ENCODE assay signal across 22 cellular contexts in genomic region chr20:31549513-31549880, GRCh38. TPM values are rescaled to one million over a fixed set of nuclear protein-coding genes. Genes with fewer than 3 reads are reported as not detected.
A peak's percentile ranks its signal among the peaks of the same experiment; 100 is the strongest.
DNase-seq lines count a peak whose midpoint lies in the region; ATAC-seq and TF ChIP-seq lines count a peak whose summit lies in the region.
"Had no signal": no experiment of that assay in that cellular context is flagged by ENCODE, and none has a peak within 500 bp of the region (broad histone marks: within the 10 kb centered on the region; RNA-seq: fewer than 3 reads in every experiment).

No MANE protein-coding gene starts in this region.

- peak overlapping the region; percentile 90 for H3K4me3 Mint-ChIP-seq in activated T-cell treated with anti-CD3 and anti-CD28 coated beads, Interleukin-2, amount 50 U/mL, for 24 hours
- H3K4me3 Mint-ChIP-seq in central memory CD8-positive, alpha-beta T cell, result no peak overlapping the region
- H3K4me3 Mint-ChIP-seq: activated B cell treated with CpG ODN at 0.5 μM for 24 hours; activated naive CD8-positive, alpha-beta T cell treated with anti-CD3 and anti-CD28 coated beads, Interleukin-2, amount 10 ng/mL, durations not matched to agents 7 days and 5 days had no signal

- H3K9ac ChIP-seq in IMR-90 (ENCODE audit: low read depth, low read length), result no peak overlapping the region

- in situ Hi-C loops in IMR-90 (cut with MboI; ENCODE audit: low sequenced_read_pairs), result no loop called here

- ATAC-seq in IMR-90 (ENCODE audit: low read depth), result no peak
- no peak for ATAC-seq in central memory CD8-positive, alpha-beta T cell (replicated peaks; ENCODE audit: extremely low read depth, poor library complexity, severe bottlenecking)
- ATAC-seq: Right ventricle myocardium inferior; stimulated activated naive B cell treated with anti-CD40 and anti-IgM and Interleukin-4, amounts not matched to agents 10 μg/mL and 1 μg/mL and 100 μg/mL, for 72 hours; T-cell had no signal

- peaks cover 50% of the 10 kb centered on the region for H3K79me2 ChIP-seq in osteoblast (ENCODE audit: insufficient read depth, low read length)

- H3K4me3 ChIP-seq in IMR-90 (ENCODE audit: insufficient read depth, low read depth, low read length), result no peak overlapping the region
- no peak overlapping the region for H3K4me3 ChIP-seq in osteoblast (ENCODE audit: insufficient read depth, low read length)
- H3K4me3 ChIP-seq: A549, cardiac muscle cell, heart right ventricle, MG63, upper lobe of left lung had no signal

- CTCF ChIA-PET in IMR-90 (lab: Yijun Ruan, JAX), result no interaction called here
- CTCF ChIA-PET in HEK293T (lab: Yijun Ruan, JAX), result interaction anchor here (1.3 kb wide), 1 partner anchor 63 kb away, joined by 5 read pairs; no protein-coding TSS in a partner anchor

- TF ChIP-seq POLR2A in IMR-90 (IDR thresholded peaks at IDR 0.05; ENCODE audit: low read depth, low read length), result no peak

- H2BK20ac ChIP-seq in IMR-90 (ENCODE audit: low read depth, low read length), result no peak overlapping the region

- H3K9me3 ChIP-seq in IMR-90 (ENCODE audit: control insufficient read depth, insufficient read depth, low read length) (no peaks in the 10 kb centered on the region), osteoblast (ENCODE audit: low read depth, low read length) (no peaks in the 10 kb centered on the region)
- H3K9me3 ChIP-seq: A549, heart right ventricle, MG63, upper lobe of left lung had no signal

- H3K36me3 ChIP-seq in IMR-90 (ENCODE audit: control insufficient read depth, insufficient read depth, low read length) (peaks cover 54% of the 10 kb centered on the region), osteoblast (ENCODE audit: insufficient read depth, low read length) (peaks cover 76% of the 10 kb centered on the region)

- H3K23ac ChIP-seq in IMR-90 (ENCODE audit: low read depth, low read length), result no peak overlapping the region

- H3K27ac ChIP-seq in IMR-90 (ENCODE audit: insufficient read depth, low read length) (no peak overlapping the region), osteoblast (ENCODE audit: low read depth, low read length) (peak overlapping the region; percentile 4)
- H3K27ac ChIP-seq: A549, cardiac muscle cell, heart right ventricle, upper lobe of left lung had no signal

- TF ChIP-seq RAD21 in IMR-90 (IDR thresholded peaks at IDR 0.05; ENCODE audit: low read length), result no peak

- H2AFZ ChIP-seq in IMR-90 (replicated peaks; ENCODE audit: low read length, poor library complexity) (no peak overlapping the region), osteoblast (ENCODE audit: low read length) (no peak overlapping the region)

- H3K56ac ChIP-seq in IMR-90 (ENCODE audit: extremely low read depth, insufficient read depth, low read length), result no peak overlapping the region

- no peaks in the 10 kb centered on the region for H3K27me3 ChIP-seq in IMR-90 (ENCODE audit: control insufficient read depth, insufficient read depth, low read length)
- no peaks in the 10 kb centered on the region for H3K27me3 ChIP-seq in osteoblast (ENCODE audit: insufficient read depth, low read length)
- H3K27me3 ChIP-seq: cardiac muscle cell, heart right ventricle, MG63, upper lobe of left lung had no signal

- H3K4me2 ChIP-seq in IMR-90 (ENCODE audit: low read depth, low read length) (no peak overlapping the region), osteoblast (ENCODE audit: insufficient read depth, low read length) (no peak overlapping the region)
- H3K4me2 ChIP-seq: A549 had no signal

- no peak overlapping the region for H3K14ac ChIP-seq in IMR-90 (replicated peaks; ENCODE audit: low read depth, low read length)

- H3K4me1 Mint-ChIP-seq in activated T-cell treated with anti-CD3 and anti-CD28 coated beads, Interleukin-2, amount 50 U/mL, for 24 hours (ENCODE audit: low read depth), result peaks cover 22% of the 10 kb centered on the region
- peaks cover 22% of the 10 kb centered on the region for H3K4me1 Mint-ChIP-seq in central memory CD8-positive, alpha-beta T cell

- BruUV-seq in IMR-90 (replicated peaks; lab: Mats Ljungman, UMichigan), result no TSS peak

- H4K20me1 ChIP-seq in IMR-90 (ENCODE audit: insufficient read depth, low read length) (0 out of 2 replicates have a peak, but pooled peaks cover 6% of the 10 kb centered on the region), osteoblast (ENCODE audit: insufficient read depth, low read length) (peaks cover 6% of the 10 kb centered on the region)

- WGBS in IMR-90 (ENCODE audit: extremely low coverage in 2 of 2, insufficient read length in 1 of 2), 2 experiments, result 100% methylated on average over 2 of the region's 5 CpGs; no CpG with 5 or more reads in 1 of the 2 experiments

- H3K9me3 Mint-ChIP-seq in activated T-cell treated with anti-CD3 and anti-CD28 coated beads, Interleukin-2, amount 50 U/mL, for 24 hours, result no peaks in the 10 kb centered on the region
- H3K9me3 Mint-ChIP-seq in central memory CD8-positive, alpha-beta T cell, result no peaks in the 10 kb centered on the region
- H3K9me3 Mint-ChIP-seq: activated B cell treated with CpG ODN at 0.5 μM for 24 hours; activated naive CD8-positive, alpha-beta T cell treated with anti-CD3 and anti-CD28 coated beads, Interleukin-2, amount 10 ng/mL, durations not matched to agents 7 days and 5 days; stimulated activated naive B cell treated with anti-CD40 and anti-IgM and Interleukin-4, amounts not matched to agents 10 μg/mL and 1 μg/mL and 100 μg/mL, for 72 hours; T-cell had no signal

- peaks cover 5% of the 10 kb centered on the region for H3K4me1 ChIP-seq in IMR-90 (ENCODE audit: control insufficient read depth, insufficient read depth, low read length)
- H3K4me1 ChIP-seq in osteoblast (ENCODE audit: insufficient read depth, low read length), result peaks cover 31% of the 10 kb centered on the region
- H3K4me1 ChIP-seq: A549 had no signal

- no peak for DNase-seq in activated T-cell treated with anti-CD3 and anti-CD28 coated beads, Interleukin-2, amount 50 U/mL, for 24 hours
- no peak for DNase-seq in activated T-cell treated with anti-CD3 and anti-CD28 coated beads, Interleukin-2, amount 50 U/mL, for 48 hours
- DNase-seq in IMR-90, result no peak
- no peak for DNase-seq in central memory CD8-positive, alpha-beta T cell (ENCODE audit: low spot score in 2 of 2)
- peak; percentile 3 for DNase-seq in osteoblast (ENCODE audit: insufficient read length, low spot score, missing footprints)
- no peak for DNase-seq in NCI-H2196 (lab: John Stamatoyannopoulos, UW; ENCODE audit: unreplicated experiment)
- no peak for DNase-seq in LoVo (ENCODE audit: low spot score)
- no peak for DNase-seq in HEK293T (ENCODE audit: extremely low spot score)
- DNase-seq: activated B cell treated with CpG ODN at 0.5 μM for 24 hours; activated naive CD8-positive, alpha-beta T cell treated with anti-CD3 and anti-CD28 coated beads, Interleukin-2, amount 10 ng/mL, durations not matched to agents 7 days and 5 days; COR-L47; heart right ventricle; mesendoderm; MG63; NCI-H1694 treated with DMSO at 0.1 percent for 48 hours; NCI-H446; stimulated activated naive B cell treated with anti-CD40 and anti-IgM and Interleukin-4, amounts not matched to agents 10 μg/mL and 1 μg/mL and 100 μg/mL, for 72 hours; T-cell; upper lobe of left lung had no signal

- H3K18ac ChIP-seq in IMR-90 (ENCODE audit: low read depth, low read length), result no peak overlapping the region

- no peak overlapping the region for H2AK5ac ChIP-seq in IMR-90 (ENCODE audit: low read depth, low read length)

- peaks cover 92% of the 10 kb centered on the region for H3K36me3 Mint-ChIP-seq in activated T-cell treated with anti-CD3 and anti-CD28 coated beads, Interleukin-2, amount 50 U/mL, for 24 hours (ENCODE audit: low read depth)
- peaks cover 42% of the 10 kb centered on the region for H3K36me3 Mint-ChIP-seq in central memory CD8-positive, alpha-beta T cell (ENCODE audit: insufficient read depth)

- dilution Hi-C loops in IMR-90 (cut with HindIII; ENCODE audit: low sequenced_read_pairs, unreplicated experiment), result no loop called here

- H2BK5ac ChIP-seq in IMR-90 (ENCODE audit: low read depth, low read length, poor library complexity, severe bottlenecking), result no peak overlapping the region

- no peak overlapping the region for H2BK120ac ChIP-seq in IMR-90 (ENCODE audit: low read depth, low read length)

- peaks cover 35 to 66% of the 10 kb centered on the region in 2 experiments for H3K79me1 ChIP-seq in IMR-90 (ENCODE audit: low read depth in 1 of 2, low read length in 2 of 2)

- no peaks in the 10 kb centered on the region for H3K27me3 Mint-ChIP-seq in activated T-cell treated with anti-CD3 and anti-CD28 coated beads, Interleukin-2, amount 50 U/mL, for 24 hours
- H3K27me3 Mint-ChIP-seq in central memory CD8-positive, alpha-beta T cell, result no peaks in the 10 kb centered on the region
- H3K27me3 Mint-ChIP-seq: activated B cell treated with CpG ODN at 0.5 μM for 24 hours; activated naive CD8-positive, alpha-beta T cell treated with anti-CD3 and anti-CD28 coated beads, Interleukin-2, amount 10 ng/mL, durations not matched to agents 7 days and 5 days; stimulated activated naive B cell treated with anti-CD40 and anti-IgM and Interleukin-4, amounts not matched to agents 10 μg/mL and 1 μg/mL and 100 μg/mL, for 72 hours; T-cell had no signal

- no peak overlapping the region for H4K8ac ChIP-seq in IMR-90 (ENCODE audit: low read depth in 2 of 2, low read length in 2 of 2)

- intact Hi-C loops in IMR-90 (cut with micrococcal nuclease), result no loop called here

- peak overlapping the region; percentile 6 for H2AK9ac ChIP-seq in IMR-90 (replicated peaks; ENCODE audit: low read depth, low read length, poor library complexity)

- no peak overlapping the region for H3K4ac ChIP-seq in IMR-90 (ENCODE audit: low read depth, low read length)

- H4K91ac ChIP-seq in IMR-90 (ENCODE audit: insufficient read depth, low read depth, low read length), result no peak overlapping the region; the same call in 1 of the 2 replicates

- no peak for TF ChIP-seq CTCF in IMR-90 (conservative IDR thresholded peaks at IDR 0.05; ENCODE audit: low read depth, low read length)
- no peak for TF ChIP-seq CTCF in osteoblast (IDR thresholded peaks at IDR 0.05; ENCODE audit: extremely low read depth, low read depth, low read length)

- peak overlapping the region; percentile 96 for H3K27ac Mint-ChIP-seq in activated T-cell treated with anti-CD3 and anti-CD28 coated beads, Interleukin-2, amount 50 U/mL, for 24 hours
- H3K27ac Mint-ChIP-seq in central memory CD8-positive, alpha-beta T cell (ENCODE audit: low read depth), result peak overlapping the region; percentile 96
- H3K27ac Mint-ChIP-seq: activated B cell treated with CpG ODN at 0.5 μM for 24 hours had no signal

- POLR2A ChIA-PET in IMR-90 (lab: Charles Lee; ENCODE audit: unreplicated experiment) (no interaction called here), HEK293T (lab: Yijun Ruan, JAX) (no interaction called here)

- H3K9me1 ChIP-seq in IMR-90 (ENCODE audit: insufficient read depth, low read length), result peaks cover 13% of the 10 kb centered on the region

- H4K5ac ChIP-seq in IMR-90 (ENCODE audit: low read depth, low read length), result no peak overlapping the region

- no peak overlapping the region for H2BK15ac ChIP-seq in IMR-90 (ENCODE audit: low read depth, low read length)

RNA-seq across cellular contexts. Expression of gene HM13, which starts 35.3 kb away (rescaled TPM):
- total RNA-seq in IMR-90 (2012; rRNA removed), result 46.7 and 53.2 TPM in 2 replicates
- polyA plus RNA-seq in IMR-90 (2012; rRNA removed), result 203 and 207 TPM in 2 replicates
- polyA plus RNA-seq in IMR-90 (2012; cell fraction: cytosol; rRNA removed), result 159 and 176 TPM in 2 replicates
- polyA plus RNA-seq in IMR-90 (2012; cell fraction: nucleus; rRNA removed; ENCODE audit: low replicate concordance), result 138 and 153 TPM in 2 replicates
- total RNA-seq in osteoblast, result 85.8 and 91.1 TPM in 2 replicates

RNA-seq across cellular contexts. Expression of gene ID1, which starts 55.6 kb away (rescaled TPM):
- total RNA-seq in IMR-90 (2012; rRNA removed) (174 and 186 TPM in 2 replicates), osteoblast (56.3 and 82.5 TPM in 2 replicates)
- 148 and 156 TPM in 2 replicates for polyA plus RNA-seq in IMR-90 (2012; rRNA removed)
- polyA plus RNA-seq in IMR-90 (2012; cell fraction: cytosol; rRNA removed), result 283 and 402 TPM in 2 replicates
- 740 and 930 TPM in 2 replicates for polyA plus RNA-seq in IMR-90 (2012; cell fraction: nucleus; rRNA removed; ENCODE audit: low replicate concordance)
